In genomic region chr4:185425600-185426352, GRCh38 we compare ENCODE assay signal across 1 cellular context.
A peak's percentile ranks its signal among the peaks of the same experiment; 100 is the strongest.
TF ChIP-seq lines count a peak whose summit lies in the region.

UFSP2 (minus strand) TSS chr4:185425964; CDS start chr4:185425868, 96 bp downstream.

TF ChIP-seq in HepG2, 621 proteins besides CTCF, POLR2A, EP300 and RAD21 (continued from another document and continues in another):
- TF ChIP-seq BRF2 (CRISPR knock-in tag; IDR thresholded peaks at IDR 0.05), result no peak; the same call in 1 of the 2 replicates
- no peak for TF ChIP-seq ZBTB2 (CRISPR knock-in tag; IDR thresholded peaks at IDR 0.05; ENCODE audit: low read depth)
- peak; percentile 92; the same call in 1 of the 2 replicates for TF ChIP-seq MXD4 (CRISPR knock-in tag; IDR thresholded peaks at IDR 0.05)
- TF ChIP-seq FUBP1 (CRISPR knock-in tag; IDR thresholded peaks at IDR 0.05; ENCODE audit: borderline replicate concordance), result no peak
- no peak for TF ChIP-seq U2AF2 (IDR thresholded peaks at IDR 0.05; ENCODE audit: low read depth, low read length)
- peak; percentile 63 for TF ChIP-seq ZNF781 (CRISPR knock-in tag; IDR thresholded peaks at IDR 0.05; ENCODE audit: borderline replicate concordance, not compliant biosample characterization)
- TF ChIP-seq ZBTB21 (CRISPR knock-in tag; IDR thresholded peaks at IDR 0.05), result no peak
- TF ChIP-seq ZNF432 (CRISPR knock-in tag; IDR thresholded peaks at IDR 0.05; ENCODE audit: borderline replicate concordance), result no peak
- no peak for TF ChIP-seq ZBTB46 (CRISPR knock-in tag; IDR thresholded peaks at IDR 0.05; ENCODE audit: borderline replicate concordance)
- peak; percentile 94 for TF ChIP-seq HOXA3 (CRISPR knock-in tag; IDR thresholded peaks at IDR 0.05)
- TF ChIP-seq MED1 (CRISPR knock-in tag; IDR thresholded peaks at IDR 0.05), result peak; percentile 69
- TF ChIP-seq ZNF703 (CRISPR knock-in tag; IDR thresholded peaks at IDR 0.05; ENCODE audit: borderline replicate concordance), result 0 out of 2 replicates have a peak, but pooled peaks have one; percentile 11
- TF ChIP-seq ZNF562 (CRISPR knock-in tag; IDR thresholded peaks at IDR 0.05; ENCODE audit: borderline replicate concordance), result no peak
- TF ChIP-seq ZBTB34 (CRISPR knock-in tag; IDR thresholded peaks at IDR 0.05), result no peak
- TF ChIP-seq RNF2 (conservative IDR thresholded peaks at IDR 0.05; ENCODE audit: low read depth), result peak; percentile 79
- TF ChIP-seq TEAD2 (CRISPR knock-in tag; IDR thresholded peaks at IDR 0.05), result no peak
- TF ChIP-seq MEIS1 (CRISPR knock-in tag; IDR thresholded peaks at IDR 0.05; ENCODE audit: borderline replicate concordance), result peak; percentile 67; the same call in 1 of the 2 replicates
- TF ChIP-seq RCOR2 (CRISPR knock-in tag; IDR thresholded peaks at IDR 0.05), result no peak
- TF ChIP-seq FOSL1 (CRISPR knock-in tag; IDR thresholded peaks at IDR 0.05; ENCODE audit: borderline replicate concordance), result no peak
- no peak for TF ChIP-seq RORA (CRISPR knock-in tag; IDR thresholded peaks at IDR 0.05)
- TF ChIP-seq ZNF333 (CRISPR knock-in tag; IDR thresholded peaks at IDR 0.05; ENCODE audit: borderline replicate concordance), result peak; percentile 88; the same call in 1 of the 2 replicates
- TF ChIP-seq ZNF556 (CRISPR knock-in tag; IDR thresholded peaks at IDR 0.05; ENCODE audit: borderline replicate concordance), result peak; percentile 81; the same call in 1 of the 2 replicates
- TF ChIP-seq FOXA1 (IDR thresholded peaks at IDR 0.05), result no peak
- TF ChIP-seq FOXA1 (CRISPR knock-in tag; IDR thresholded peaks at IDR 0.05), result no peak
- TF ChIP-seq RAD51 (IDR thresholded peaks at IDR 0.05; ENCODE audit: borderline replicate concordance), result no peak
- no peak for TF ChIP-seq ZNF468 (CRISPR knock-in tag; IDR thresholded peaks at IDR 0.05)
- TF ChIP-seq ZSCAN29 (CRISPR knock-in tag; conservative IDR thresholded peaks at IDR 0.05), result 0 out of 2 replicates have a peak, but pooled peaks have one; percentile 47
- TF ChIP-seq ZNF431 (CRISPR knock-in tag; IDR thresholded peaks at IDR 0.05; ENCODE audit: borderline replicate concordance, low read depth), result no peak
- TF ChIP-seq JUNB (CRISPR knock-in tag; IDR thresholded peaks at IDR 0.05; ENCODE audit: borderline replicate concordance), result no peak
- peak; percentile 38; the same call in 1 of the 2 replicates for TF ChIP-seq CBX5 (CRISPR knock-in tag; IDR thresholded peaks at IDR 0.05; ENCODE audit: borderline replicate concordance)
- TF ChIP-seq ZNF652 (CRISPR knock-in tag; IDR thresholded peaks at IDR 0.05; ENCODE audit: borderline replicate concordance, low read depth), result no peak
- TF ChIP-seq ETV6 (CRISPR knock-in tag; conservative IDR thresholded peaks at IDR 0.05), result peak; percentile 30; the same call in 1 of the 2 replicates
- TF ChIP-seq ZNF136 (CRISPR knock-in tag; IDR thresholded peaks at IDR 0.05; ENCODE audit: low read depth), result no peak
- peak; percentile 68; the same call in 1 of the 2 replicates for TF ChIP-seq ZNF710 (CRISPR knock-in tag; IDR thresholded peaks at IDR 0.05; ENCODE audit: borderline replicate concordance)
- 0 out of 2 replicates have a peak, but pooled peaks have one; percentile 7 for TF ChIP-seq IRF9 (CRISPR knock-in tag; IDR thresholded peaks at IDR 0.05; ENCODE audit: borderline replicate concordance)
- no peak for TF ChIP-seq SSRP1 (CRISPR knock-in tag; IDR thresholded peaks at IDR 0.05)
- peak; percentile 76; the same call in 1 of the 2 replicates for TF ChIP-seq ZNF280D (CRISPR knock-in tag; IDR thresholded peaks at IDR 0.05)
- peak; percentile 90; the same call in 1 of the 2 replicates for TF ChIP-seq ZNF33B (CRISPR knock-in tag; IDR thresholded peaks at IDR 0.05)
- no peak for TF ChIP-seq ATRX (CRISPR knock-in tag; IDR thresholded peaks at IDR 0.05; ENCODE audit: borderline replicate concordance)
- TF ChIP-seq ATF5 (CRISPR knock-in tag; IDR thresholded peaks at IDR 0.05; ENCODE audit: low read depth), result 0 out of 2 replicates have a peak, but pooled peaks have one; percentile 44
- TF ChIP-seq KDM6A (CRISPR knock-in tag; IDR thresholded peaks at IDR 0.05; ENCODE audit: low read depth), result no peak
- TF ChIP-seq FOXO4 (CRISPR knock-in tag; conservative IDR thresholded peaks at IDR 0.05), result no peak
- TF ChIP-seq ATF3 (CRISPR knock-in tag; IDR thresholded peaks at IDR 0.05), result peak; percentile 36
- peak; percentile 74; the same call in 1 of the 2 replicates for TF ChIP-seq FOXK1 (CRISPR knock-in tag; IDR thresholded peaks at IDR 0.05; ENCODE audit: borderline replicate concordance, low read depth)
- no peak for TF ChIP-seq ZNF17 (CRISPR knock-in tag; IDR thresholded peaks at IDR 0.05)
- TF ChIP-seq CENPX (CRISPR knock-in tag; IDR thresholded peaks at IDR 0.05), result no peak
- no peak for TF ChIP-seq MAF1 (CRISPR knock-in tag; IDR thresholded peaks at IDR 0.05; ENCODE audit: borderline replicate concordance)
- TF ChIP-seq POGZ (CRISPR knock-in tag; IDR thresholded peaks at IDR 0.05), result no peak; the same call in none of the 2 replicates
- no peak for TF ChIP-seq ZNF234 (CRISPR knock-in tag; conservative IDR thresholded peaks at IDR 0.05)
- peak; percentile 87 for TF ChIP-seq NAIF1 (CRISPR knock-in tag; IDR thresholded peaks at IDR 0.05; ENCODE audit: borderline replicate concordance)
- TF ChIP-seq ZNF768 (CRISPR knock-in tag; IDR thresholded peaks at IDR 0.05), result no peak; the same call in 1 of the 2 replicates
